27 cellular contexts compared by ENCODE assay signal in genomic region chr16:48936811-48937210, GRCh38.
"Had no signal": no experiment of that assay in that cellular context is flagged by ENCODE, and none has a peak within 500 bp of the region (broad histone marks: within the 10 kb centered on the region; RNA-seq: fewer than 3 reads in every experiment).

No MANE protein-coding gene starts in this region.

- H3K27me3 ChIP-seq: stomach, suprapubic skin, testis, tibial artery, tibial nerve, transverse colon, upper lobe of left lung, upper lobe of right lung, uterus, vagina had no signal

- H3K27me3 Mint-ChIP-seq: stimulated activated memory B cell treated with anti-CD40 and anti-IgM and Interleukin-4, amounts not matched to agents 10 μg/mL and 1 μg/mL and 100 μg/mL, for 72 hours; stimulated activated naive CD8-positive, alpha-beta T cell treated with anti-CD3 and anti-CD28 coated beads, Interleukin-15, amount 100 ng/mL, for 72 hours; stimulated activated naive CD8-positive, alpha-beta T cell treated with anti-CD3 and anti-CD28 coated beads, Interleukin-15, Interleukin-2, amounts not matched to agents 100 ng/mL and 50 ng/mL, for 24 hours; type B pancreatic cell had no signal

- H3K4me3 ChIP-seq: stomach, suprapubic skin, testis, thoracic aorta, tibial artery, tibial nerve, transverse colon, upper lobe of left lung, upper lobe of right lung, uterus, vagina had no signal

- H3K9me3 ChIP-seq: suprapubic skin, testis, thoracic aorta, tibial artery, tibial nerve, transverse colon, upper lobe of left lung, upper lobe of right lung, uterus, vagina had no signal

- H3K36me3 Mint-ChIP-seq: stimulated activated effector memory CD8-positive, alpha-beta T cell treated with anti-CD3 and anti-CD28 coated beads, Interleukin-12 subunit alpha, Interleukin-12 subunit beta, amount 100 ng/mL, for 72 hours; stimulated activated memory B cell treated with anti-CD40 and anti-IgM and Interleukin-4, amounts not matched to agents 10 μg/mL and 1 μg/mL and 100 μg/mL, for 72 hours; stimulated activated naive B cell treated with anti-CD40 and anti-IgM and Interleukin-4, amounts not matched to agents 10 μg/mL and 1 μg/mL and 100 μg/mL, for 72 hours; type B pancreatic cell had no signal

- H3K4me3 Mint-ChIP-seq: stimulated activated effector memory CD8-positive, alpha-beta T cell treated with anti-CD3 and anti-CD28 coated beads, Interleukin-12 subunit alpha, Interleukin-12 subunit beta, amount 100 ng/mL, for 72 hours; stimulated activated memory B cell treated with anti-CD40 and anti-IgM and Interleukin-4, amounts not matched to agents 10 μg/mL and 1 μg/mL and 100 μg/mL, for 72 hours; stimulated activated naive B cell treated with anti-CD40 and anti-IgM and Interleukin-4, amounts not matched to agents 10 μg/mL and 1 μg/mL and 100 μg/mL, for 72 hours; stimulated activated naive CD8-positive, alpha-beta T cell treated with anti-CD3 and anti-CD28 coated beads, Interleukin-15, amount 100 ng/mL, for 72 hours; stimulated activated naive CD8-positive, alpha-beta T cell treated with anti-CD3 and anti-CD28 coated beads, Interleukin-15, Interleukin-2, amounts not matched to agents 100 ng/mL and 50 ng/mL, for 24 hours; type B pancreatic cell had no signal

- H3K27ac Mint-ChIP-seq: stimulated activated effector memory CD8-positive, alpha-beta T cell treated with anti-CD3 and anti-CD28 coated beads, Interleukin-12 subunit alpha, Interleukin-12 subunit beta, amount 100 ng/mL, for 72 hours; stimulated activated memory B cell treated with anti-CD40 and anti-IgM and Interleukin-4, amounts not matched to agents 10 μg/mL and 1 μg/mL and 100 μg/mL, for 72 hours; stimulated activated naive B cell treated with anti-CD40 and anti-IgM and Interleukin-4, amounts not matched to agents 10 μg/mL and 1 μg/mL and 100 μg/mL, for 72 hours; stimulated activated naive CD8-positive, alpha-beta T cell treated with anti-CD3 and anti-CD28 coated beads, Interleukin-15, amount 100 ng/mL, for 72 hours; stimulated activated naive CD8-positive, alpha-beta T cell treated with anti-CD3 and anti-CD28 coated beads, Interleukin-15, Interleukin-2, amounts not matched to agents 100 ng/mL and 50 ng/mL, for 24 hours; type B pancreatic cell had no signal

- H3K4me1 Mint-ChIP-seq: stimulated activated effector memory CD8-positive, alpha-beta T cell treated with anti-CD3 and anti-CD28 coated beads, Interleukin-12 subunit alpha, Interleukin-12 subunit beta, amount 100 ng/mL, for 72 hours; stimulated activated memory B cell treated with anti-CD40 and anti-IgM and Interleukin-4, amounts not matched to agents 10 μg/mL and 1 μg/mL and 100 μg/mL, for 72 hours; stimulated activated naive B cell treated with anti-CD40 and anti-IgM and Interleukin-4, amounts not matched to agents 10 μg/mL and 1 μg/mL and 100 μg/mL, for 72 hours; stimulated activated naive CD8-positive, alpha-beta T cell treated with anti-CD3 and anti-CD28 coated beads, Interleukin-15, amount 100 ng/mL, for 72 hours had no signal

- H3K4me1 ChIP-seq: stomach, suprapubic skin, testis, tibial artery, tibial nerve, transverse colon, upper lobe of left lung, upper lobe of right lung, vagina had no signal

- H3K27ac ChIP-seq: stomach, suprapubic skin, testis, thoracic aorta, tibial artery, tibial nerve, transverse colon, upper lobe of left lung, upper lobe of right lung, uterus, vagina had no signal

- DNase-seq: stimulated activated CD4-positive, alpha-beta T cell treated with anti-CD3 and anti-CD28 coated beads, Interleukin-2, amount 100 ng/mL, for 24 hours; stimulated activated CD4-positive, alpha-beta T cell treated with anti-CD3 and anti-CD28 coated beads, Interleukin-2, amount 100 ng/mL, for 48 hours; stimulated activated CD4-positive, alpha-beta T cell treated with anti-CD3 and anti-CD28 coated beads, Interleukin-4, amount 100 ng/mL, for 1 hour; stimulated activated CD4-positive, alpha-beta T cell treated with anti-CD3 and anti-CD28 coated beads, Interleukin-4, amount 100 ng/mL, for 24 hours; stimulated activated CD4-positive, alpha-beta T cell treated with anti-CD3 and anti-CD28 coated beads, Interleukin-4, amount 100 ng/mL, for 4 hours; stimulated activated CD8-positive, alpha-beta memory T cell treated with anti-CD3 and anti-CD28 coated beads, Interleukin-4, amount 100 ng/mL, for 48 hours; stimulated activated naive B cell treated with anti-CD40 and anti-IgM and Interleukin-4, amounts not matched to agents 10 μg/mL and 1 μg/mL and 100 μg/mL, for 72 hours; stimulated activated naive CD4-positive, alpha-beta T cell; stimulated activated naive CD8-positive, alpha-beta T cell treated with anti-CD3 and anti-CD28 coated beads, Interleukin-15, amount 100 ng/mL, for 72 hours; stimulated activated naive CD8-positive, alpha-beta T cell treated with anti-CD3 and anti-CD28 coated beads, Interleukin-15, Interleukin-2, amounts not matched to agents 100 U/mL and 50 U/mL, for 24 hours; stomach; substantia nigra; testis; tibial artery; transverse colon; trophoblast cell; upper lobe of left lung; upper lobe of right lung; uterus had no signal

- ATAC-seq: stimulated activated effector memory CD8-positive, alpha-beta T cell treated with anti-CD3 and anti-CD28 coated beads, Interleukin-12 subunit alpha, Interleukin-12 subunit beta, amount 100 ng/mL, for 72 hours; stimulated activated memory B cell treated with anti-CD40 and anti-IgM and Interleukin-4, amounts not matched to agents 10 μg/mL and 1 μg/mL and 100 μg/mL, for 72 hours; stimulated activated naive B cell treated with anti-CD40 and anti-IgM and Interleukin-4, amounts not matched to agents 10 μg/mL and 1 μg/mL and 100 μg/mL, for 72 hours; stimulated activated naive CD8-positive, alpha-beta T cell treated with anti-CD3 and anti-CD28 coated beads, Interleukin-15, amount 100 ng/mL, for 72 hours; stimulated activated naive CD8-positive, alpha-beta T cell treated with anti-CD3 and anti-CD28 coated beads, Interleukin-15, Interleukin-2, amounts not matched to agents 100 U/mL and 50 U/mL, for 24 hours; upper lobe of right lung had no signal

- H3K9me3 Mint-ChIP-seq: stimulated activated memory B cell treated with anti-CD40 and anti-IgM and Interleukin-4, amounts not matched to agents 10 μg/mL and 1 μg/mL and 100 μg/mL, for 72 hours; stimulated activated naive CD8-positive, alpha-beta T cell treated with anti-CD3 and anti-CD28 coated beads, Interleukin-15, Interleukin-2, amounts not matched to agents 100 ng/mL and 50 ng/mL, for 24 hours; type B pancreatic cell had no signal

- H3K36me3 ChIP-seq: stomach, suprapubic skin, thoracic aorta, tibial artery, tibial nerve, transverse colon, upper lobe of left lung, upper lobe of right lung, uterus, vagina had no signal
